ENCODE assay signal across 8 cellular contexts in the genomic region with DNA sequence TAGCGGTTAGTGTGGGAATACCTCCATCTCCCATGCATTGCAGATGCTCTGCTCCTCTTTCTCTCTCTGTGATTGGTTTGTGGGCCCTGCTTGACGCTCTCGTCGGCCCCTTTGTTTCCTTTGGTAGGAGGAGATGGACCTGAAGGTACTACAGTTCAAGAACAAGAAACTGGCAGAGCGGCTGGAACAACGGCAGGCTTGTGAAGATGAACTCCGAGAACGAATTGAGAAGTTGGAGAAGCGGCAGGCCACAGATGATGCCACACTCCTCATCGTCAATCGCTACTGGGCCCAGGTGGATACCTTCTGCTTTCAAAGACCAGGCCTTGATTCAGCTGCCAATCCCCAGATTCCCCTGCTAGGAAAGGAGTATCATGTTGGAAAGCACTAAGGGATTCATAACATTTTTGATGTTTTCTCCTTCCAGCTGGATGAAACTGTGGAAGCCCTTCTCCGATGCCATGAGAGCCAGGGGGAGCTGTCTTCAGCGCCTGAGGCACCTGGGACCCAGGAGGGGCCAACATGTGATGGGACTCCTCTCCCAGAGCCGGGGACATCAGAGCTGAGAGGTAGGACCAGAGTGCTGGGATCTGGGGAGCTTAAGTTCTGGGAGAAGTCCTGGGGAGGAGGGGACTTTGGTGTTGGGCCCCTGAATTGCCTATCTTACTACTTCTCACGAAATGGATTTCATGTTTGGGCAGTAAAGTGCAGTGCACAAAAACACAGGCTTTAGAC. TPM values are rescaled to one million over a fixed set of nuclear protein-coding genes. Genes with fewer than 3 reads are reported as not detected.
A peak's percentile ranks its signal among the peaks of the same experiment; 100 is the strongest.
DNase-seq lines count a peak whose midpoint lies in the region; ATAC-seq and TF ChIP-seq lines count a peak whose summit lies in the region.

No MANE protein-coding gene starts in this region.

- H3K27me3 ChIP-seq in left ventricle myocardium inferior (ENCODE audit: low read depth) (no peaks in the 10 kb centered on the region), brain microvascular endothelial cell (replicated peaks) (no peaks in the 10 kb centered on the region), mesendoderm (ENCODE audit: insufficient read depth, low read length, poor library complexity) (no peaks in the 10 kb centered on the region)

- no peak overlapping the region for H2BK120ac ChIP-seq in mesendoderm (ENCODE audit: low read depth, low read length)

- no peak overlapping the region for H2BK5ac ChIP-seq in mesendoderm (ENCODE audit: low read length)

- no CpG with 5 or more reads among the region's 15 CpGs for WGBS in mesendoderm (ENCODE audit: extremely low coverage, insufficient coverage, low lambda C conversion rate)
- 66% methylated on average over 15 of the region's 15 CpGs for WGBS in urinary bladder

- H3K18ac ChIP-seq in mesendoderm (ENCODE audit: low read length), result no peak overlapping the region

- H3K9ac ChIP-seq in mesendoderm (ENCODE audit: low read length), result peak overlapping the region; percentile 98

- peaks cover 15% of the 10 kb centered on the region for H3K79me2 ChIP-seq in mesendoderm (ENCODE audit: control insufficient read depth, insufficient read depth, low read length)

- H3K23ac ChIP-seq in mesendoderm (ENCODE audit: low read length), result no peak overlapping the region

- no peak overlapping the region for H4K5ac ChIP-seq in mesendoderm (ENCODE audit: low read length)

- H3K56ac ChIP-seq in mesendoderm (ENCODE audit: low read length), result peak overlapping the region; percentile 100

- intact Hi-C loops in left ventricle myocardium inferior (cut with micrococcal nuclease), result no loop called here
- intact Hi-C loops in Right ventricle myocardium inferior (cut with DNase I), result loop anchor here (2.0 kb wide), 1 partner anchor 52 kb away; no protein-coding TSS in a partner anchor

- H3K36me3 ChIP-seq in left ventricle myocardium inferior, result peaks cover 51% of the 10 kb centered on the region
- H3K36me3 ChIP-seq in brain microvascular endothelial cell (replicated peaks), result peaks cover 41% of the 10 kb centered on the region
- H3K36me3 ChIP-seq in mesendoderm (ENCODE audit: control insufficient read depth, insufficient read depth, low read length), result peaks cover 19% of the 10 kb centered on the region
- peaks cover 2% of the 10 kb centered on the region for H3K36me3 ChIP-seq in urinary bladder (ENCODE audit: insufficient read depth)

- H3K4me3 ChIP-seq in left ventricle myocardium inferior (peak overlapping the region; percentile 75), brain microvascular endothelial cell (ENCODE audit: low read depth, low read length) (peak overlapping the region; percentile 92), mesendoderm (ENCODE audit: low read length) (peak overlapping the region; percentile 97), urinary bladder (ENCODE audit: low read depth, low read length) (peak overlapping the region; percentile 75)

- H3K4me1 ChIP-seq in left ventricle myocardium inferior (peaks cover 63% of the 10 kb centered on the region), mesendoderm (ENCODE audit: control insufficient read depth, low read depth, low read length) (no peaks in the 10 kb centered on the region), urinary bladder (ENCODE audit: insufficient read depth) (no peaks in the 10 kb centered on the region)

- DNase-seq in left ventricle myocardium inferior (no peak), Right ventricle myocardium inferior (ENCODE audit: missing footprints) (no peak), brain microvascular endothelial cell (no peak), mesendoderm (no peak), AG20443 (ENCODE audit: low spot score) (no peak), NCI-H2196 treated with DMSO at 0.1 percent for 48 hours (lab: John Stamatoyannopoulos, UW; ENCODE audit: unreplicated experiment) (no peak), hepatic stellate cell (ENCODE audit: low spot score) (no peak)

- no peaks in the 10 kb centered on the region for H3K9me3 ChIP-seq in left ventricle myocardium inferior (replicated peaks)

- TF ChIP-seq CTCF in left ventricle myocardium inferior (IDR thresholded peaks at IDR 0.05; ENCODE audit: borderline replicate concordance) (no peak), brain microvascular endothelial cell (IDR thresholded peaks at IDR 0.05; ENCODE audit: low read depth, low read length, missing control alignments) (no peak)

- peaks cover 16% of the 10 kb centered on the region for H3K79me1 ChIP-seq in mesendoderm (ENCODE audit: low read length)

- H4K8ac ChIP-seq in mesendoderm (ENCODE audit: low read depth, low read length), result no peak overlapping the region

- no peak for ATAC-seq in Right ventricle myocardium inferior

- no peak overlapping the region for H2BK15ac ChIP-seq in mesendoderm (replicated peaks; ENCODE audit: low read depth)

- no peak overlapping the region for H2AK5ac ChIP-seq in mesendoderm (ENCODE audit: low read length)

- H3K4me2 ChIP-seq in mesendoderm (ENCODE audit: low read length), result peak overlapping the region; percentile 99

- in situ Hi-C loops in brain microvascular endothelial cell (cut with HindIII; ENCODE audit: low pct_ligation_motif_present, low sequenced_read_pairs), result no loop called here

- H3K27ac ChIP-seq in left ventricle myocardium inferior (replicated peaks) (peak overlapping the region; percentile 80), brain microvascular endothelial cell (no peak overlapping the region), mesendoderm (ENCODE audit: low read depth, low read length) (no peak overlapping the region), urinary bladder (ENCODE audit: low read depth) (no peak overlapping the region)

- H3K4ac ChIP-seq in mesendoderm (ENCODE audit: low read depth, low read length), result no peak overlapping the region

RNA-seq across cellular contexts. Expression of gene RNF40, which starts 1.0 kb away (rescaled TPM):
- total RNA-seq in left ventricle myocardium inferior (35.6 TPM), Right ventricle myocardium inferior (42.6 TPM), urinary bladder (47.3 TPM)
- polyA plus RNA-seq in mesendoderm (2013, experiment 1 of 2), result 42.9 TPM
- polyA plus RNA-seq in mesendoderm (2013, experiment 2 of 2), result 41.1 TPM
- 57.6 TPM for polyA plus RNA-seq in urinary bladder

RNA-seq across cellular contexts. Expression of gene CFAP119, which starts 1.3 kb away (rescaled TPM):
- total RNA-seq in left ventricle myocardium inferior (0.69 TPM), Right ventricle myocardium inferior (0.89 TPM), urinary bladder (1.3 TPM)
- 3.4 TPM for polyA plus RNA-seq in mesendoderm (2013, experiment 1 of 2)
- polyA plus RNA-seq in mesendoderm (2013, experiment 2 of 2), result 2.5 TPM
- polyA plus RNA-seq in urinary bladder, result 3.1 TPM

RNA-seq across cellular contexts. Expression of gene PHKG2, which starts 14.9 kb away (rescaled TPM):
- total RNA-seq in left ventricle myocardium inferior (15.6 TPM), Right ventricle myocardium inferior (12.6 TPM), urinary bladder (9.1 TPM)
- 24.5 TPM for polyA plus RNA-seq in mesendoderm (2013, experiment 1 of 2)
- polyA plus RNA-seq in mesendoderm (2013, experiment 2 of 2), result 24.1 TPM
- 28.9 TPM for polyA plus RNA-seq in urinary bladder

RNA-seq across cellular contexts. Expression of gene ZNF629, which starts 23.8 kb away (rescaled TPM):
- total RNA-seq in left ventricle myocardium inferior (21.1 TPM), Right ventricle myocardium inferior (17.4 TPM), urinary bladder (7.2 TPM)
- polyA plus RNA-seq in mesendoderm (2013, experiment 1 of 2), result 10.8 TPM
- polyA plus RNA-seq in mesendoderm (2013, experiment 2 of 2), result 10.3 TPM
- polyA plus RNA-seq in urinary bladder, result 11.2 TPM
